In genomic region chr11:30459821-30460220, GRCh38 we compare ENCODE assay signal across 21 cellular contexts.
DNase-seq lines count a peak whose midpoint lies in the region; ATAC-seq and TF ChIP-seq lines count a peak whose summit lies in the region.
"Had no signal": no experiment of that assay in that cellular context is flagged by ENCODE, and none has a peak within 500 bp of the region (broad histone marks: within the 10 kb centered on the region; RNA-seq: fewer than 3 reads in every experiment).

No MANE protein-coding gene starts in this region.

- TF ChIP-seq POLR2A in esophagus muscularis mucosa (IDR thresholded peaks at IDR 0.05; ENCODE audit: low read depth): no peak

- H3K9me3 ChIP-seq in right cardiac atrium (ENCODE audit: control insufficient read depth, low read length) (no peaks in the 10 kb centered on the region), esophagus muscularis mucosa (no peaks in the 10 kb centered on the region), aorta (ENCODE audit: control insufficient read depth, low read length) (no peaks in the 10 kb centered on the region)
- H3K9me3 ChIP-seq: BLaER1 treated with 17β-estradiol and CSF1 and Interleukin-3, amounts not matched to agents 10 nM and 100 nM had no signal

- H3K27me3 ChIP-seq in right cardiac atrium (ENCODE audit: control insufficient read depth, insufficient read depth) (no peaks in the 10 kb centered on the region), esophagus muscularis mucosa (no peaks in the 10 kb centered on the region), aorta (ENCODE audit: control insufficient read depth in 1 of 2, insufficient read depth in 2 of 2, low read length in 1 of 2) (no peaks in the 10 kb centered on the region)
- H3K27me3 ChIP-seq: BLaER1 treated with 17β-estradiol and CSF1 and Interleukin-3, amounts not matched to agents 10 nM and 100 nM had no signal

- TF ChIP-seq EP300 in esophagus muscularis mucosa (IDR thresholded peaks at IDR 0.05): no peak

- WGBS in right cardiac atrium: 75% methylated on average over 3 of the region's 3 CpGs
- 69% methylated on average over 3 of the region's 3 CpGs for whole genome bisulfite sequencing in esophagus muscularis mucosa
- WGBS in aorta, 2 donors: 11 to 18% methylated on average over 3 of the region's 3 CpGs

- H3K36me3 ChIP-seq in esophagus muscularis mucosa (no peaks in the 10 kb centered on the region), aorta (ENCODE audit: control insufficient read depth in 1 of 2, insufficient read depth in 2 of 2, low read length in 1 of 2) (no peaks in the 10 kb centered on the region)

- ATAC-seq in Right ventricle myocardium superior (ENCODE audit: poor library complexity) (peak; percentile 42), right cardiac atrium (no peak), aorta (ENCODE audit: low FRiP score) (no peak), HG03432 (IDR thresholded peaks at IDR 0.05; ENCODE audit: unreplicated experiment) (no peak)
- ATAC-seq: CD8-positive, alpha-beta T cell; GM12878; HCT116; HepG2 had no signal

- intact Hi-C loops in Right ventricle myocardium superior (cut with DNase I) (no loop called here), right cardiac atrium (cut with DNase I) (no loop called here), esophagus muscularis mucosa (cut with DNase I) (no loop called here), aorta (cut with DNase I) (no loop called here)

- H3K4me3 ChIP-seq in right cardiac atrium (ENCODE audit: low read length) (no peak overlapping the region), esophagus muscularis mucosa (no peak overlapping the region), aorta (ENCODE audit: low read length in 2 of 2) (no peak overlapping the region)
- H3K4me3 ChIP-seq in Jurkat, Clone E6-1 (ENCODE audit: low read length): no peak overlapping the region
- H3K4me3 ChIP-seq: BLaER1 treated with 17β-estradiol and CSF1 and Interleukin-3, amounts not matched to agents 10 nM and 100 nM; GM12878 had no signal

- H3K27ac ChIP-seq in right cardiac atrium (ENCODE audit: low read length) (no peak overlapping the region), esophagus muscularis mucosa (replicated peaks in 1 of 4) (no peak overlapping the region), aorta (ENCODE audit: low read depth in 1 of 2, low read length in 2 of 2) (peak overlapping the region; percentile 48 to 60)
- H3K27ac ChIP-seq: BLaER1 treated with 17β-estradiol and CSF1 and Interleukin-3, amounts not matched to agents 10 nM and 100 nM had no signal

- H3K4me1 ChIP-seq in right cardiac atrium (ENCODE audit: control insufficient read depth, insufficient read depth, low read length) (no peaks in the 10 kb centered on the region), esophagus muscularis mucosa (peaks cover 5 to 21% (median 15%) of the 10 kb centered on the region in 4 donors), aorta (ENCODE audit: control insufficient read depth in 1 of 2, insufficient read depth in 2 of 2, low read length in 2 of 2) (peaks cover 12 to 17% of the 10 kb centered on the region in 2 donors)

- no peak for TF ChIP-seq CTCF in esophagus muscularis mucosa (IDR thresholded peaks at IDR 0.05)

- DNase-seq in Right ventricle myocardium superior: no peak
- no peak for DNase-seq in right cardiac atrium
- DNase-seq in Jurkat, Clone E6-1 (ENCODE audit: low read depth, low spot score): peak; percentile 39
- DNase-seq in esophagus muscularis mucosa (ENCODE audit: extremely low spot score): peak; percentile 57
- DNase-seq in aorta: no peak
- no peak for DNase-seq in COR-L47 (lab: John Stamatoyannopoulos, UW)
- DNase-seq in GM19238 (ENCODE audit: insufficient read length, low spot score): no peak
- DNase-seq: 8988T; CD8-positive, alpha-beta T cell; DMS 273 treated with DMSO at 0.1 percent for 48 hours; DMS53; DND-41; EL; GOT3; H7; HFFc6 had no signal

Comparison
In these comparisons a context has a peak if more than half of its experiments do, and no peak if none do; other contexts are left out.
1. DNase-seq: peak in Jurkat, Clone E6-1 (single experiment) and esophagus muscularis mucosa (single experiment); none in Right ventricle myocardium superior (single experiment), right cardiac atrium (0 of 3), aorta (0 of 2), COR-L47 (single experiment) and GM19238 (single experiment).
2. H3K27ac ChIP-seq: peak in aorta (2 of 2); none in right cardiac atrium (single experiment) and esophagus muscularis mucosa (0 of 4).